In genomic region chr11:65657426-65657825, GRCh38 we compare ENCODE assay signal across 23 cellular contexts. TPM values are rescaled to one million over a fixed set of nuclear protein-coding genes. Genes with fewer than 3 reads are reported as not detected.
DNase-seq lines count a peak whose midpoint lies in the region; ATAC-seq and TF ChIP-seq lines count a peak whose summit lies in the region.
"Had no signal": no experiment of that assay in that cellular context is flagged by ENCODE, and none has a peak within 500 bp of the region (broad histone marks: within the 10 kb centered on the region; RNA-seq: fewer than 3 reads in every experiment).

No MANE protein-coding gene starts in this region.

- peaks cover 49% of the 10 kb centered on the region for H3K36me3 Mint-ChIP-seq in T-cell
- peaks cover 98% of the 10 kb centered on the region for H3K36me3 Mint-ChIP-seq in dendritic cell treated with granulocyte-macrophage colony-stimulating factor and Interleukin-4, amounts not matched to agents 40 ng/mL and 50 ng/mL, for 4 days (ENCODE audit: low read depth)

- H3K4me2 ChIP-seq in neuronal stem cell (ENCODE audit: insufficient read depth, low read length, poor library complexity, severe bottlenecking), result no peak overlapping the region
- H3K4me2 ChIP-seq in OCI-LY7 (ENCODE audit: low read length), result no peak overlapping the region
- H3K4me2 ChIP-seq: A549 had no signal

- H3K9me3 ChIP-seq in neuronal stem cell (replicated peaks in 1 of 2; ENCODE audit: control insufficient read depth in 2 of 2, insufficient read depth in 1 of 2, low read depth in 1 of 2, low read length in 2 of 2) (peaks cover 0 to 2% of the 10 kb centered on the region in 2 donors), OCI-LY7 (ENCODE audit: low read length) (no peaks in the 10 kb centered on the region), testis (no peaks in the 10 kb centered on the region)
- H3K9me3 ChIP-seq: A549, colonic mucosa, sigmoid colon had no signal

- H2BK12ac ChIP-seq in neuronal stem cell (ENCODE audit: low read length), result no peak overlapping the region

- H3K23ac ChIP-seq in neuronal stem cell (ENCODE audit: low read depth, low read length, poor library complexity), result no peak overlapping the region

- intact Hi-C loops in dendritic cell treated with granulocyte-macrophage colony-stimulating factor and Interleukin-4, amounts not matched to agents 40 ng/mL and 50 ng/mL, for 4 days (cut with micrococcal nuclease), result no loop called here
- intact Hi-C loops in OCI-LY7 (cut with micrococcal nuclease; ENCODE audit: unreplicated experiment) (no loop called here), testis (cut with DNase I; ENCODE audit: low total_unique reads) (no loop called here)

- CTCF ChIA-PET in T-cell (lab: Charles Lee) (no interaction called here), OCI-LY7 (lab: Charles Lee; ENCODE audit: unreplicated experiment) (no interaction called here)

- no peak overlapping the region for H2BK5ac ChIP-seq in neuronal stem cell (ENCODE audit: low read length)

- peak overlapping the region; percentile 8 to 31 for H3K27ac Mint-ChIP-seq in T-cell
- H3K27ac Mint-ChIP-seq in dendritic cell treated with granulocyte-macrophage colony-stimulating factor and Interleukin-4, amounts not matched to agents 40 ng/mL and 50 ng/mL, for 4 days, result peak overlapping the region; percentile 16
- H3K27ac Mint-ChIP-seq: progenitor cell of endocrine pancreas had no signal

- H4K20me1 ChIP-seq in OCI-LY7 (ENCODE audit: insufficient read depth, low read length), result peaks cover 11% of the 10 kb centered on the region; the same call in 1 of the 2 replicates

- no peak for TF ChIP-seq POLR2A in erythroblast (IDR thresholded peaks at IDR 0.05; ENCODE audit: low read length)
- no peak for TF ChIP-seq POLR2A in testis (IDR thresholded peaks at IDR 0.05)

- no peak for ATAC-seq in T-cell (replicated peaks in 1 of 4)
- ATAC-seq: A549, left colon had no signal

- peak; percentile 52 for DNase-seq in activated CD8-positive, alpha-beta memory T cell treated with anti-CD3 and anti-CD28 coated beads for 24 hours
- DNase-seq in activated CD8-positive, alpha-beta memory T cell treated with anti-CD3 and anti-CD28 coated beads, Interleukin-2, amount 50 U/mL, for 48 hours, result no peak
- DNase-seq in T-cell (no peak), neuronal stem cell (ENCODE audit: low spot score) (no peak), erythroblast (lab: John Stamatoyannopoulos, UW) (no peak), OCI-LY7 (ENCODE audit: low spot score) (no peak), testis (no peak)
- DNase-seq: activated CD8-positive, alpha-beta memory T cell treated with anti-CD3 and anti-CD28 coated beads, Interleukin-2, amount 50 U/mL, for 4 hours; brain microvascular endothelial cell; colonic mucosa; EL; glutamatergic neuron; left colon; NCI-H1092; NCI-H2081; NCI-H345; NCI-H774; stimulated activated CD8-positive, alpha-beta memory T cell treated with anti-CD3 and anti-CD28 coated beads, Interleukin-4, amount 100 ng/mL, for 48 hours had no signal

- TF ChIP-seq CTCF in OCI-LY7 (conservative IDR thresholded peaks at IDR 0.05; ENCODE audit: low read length), result no peak
- no peak for TF ChIP-seq CTCF in testis (IDR thresholded peaks at IDR 0.05)

- H3K79me1 ChIP-seq in neuronal stem cell (ENCODE audit: low read depth, low read length), result peaks cover 6% of the 10 kb centered on the region

- H3K4me3 Mint-ChIP-seq in T-cell, result no peak overlapping the region
- no peak overlapping the region for H3K4me3 Mint-ChIP-seq in dendritic cell treated with granulocyte-macrophage colony-stimulating factor and Interleukin-4, amounts not matched to agents 40 ng/mL and 50 ng/mL, for 4 days

- H3K79me2 ChIP-seq in OCI-LY7 (ENCODE audit: insufficient read depth, low read depth, low read length), result peaks cover 18% of the 10 kb centered on the region

- H3K27ac ChIP-seq in neuronal stem cell (replicated peaks; ENCODE audit: low read length) (no peak overlapping the region), OCI-LY7 (ENCODE audit: low read depth, low read length, poor library complexity, severe bottlenecking) (no peak overlapping the region), testis (no peak overlapping the region)
- H3K27ac ChIP-seq: A549, brain microvascular endothelial cell, colonic mucosa, sigmoid colon had no signal

- no peak overlapping the region for H3K4ac ChIP-seq in neuronal stem cell (ENCODE audit: low read length)

- H3K9me2 ChIP-seq in OCI-LY7 (ENCODE audit: insufficient read depth, low read length), result no peaks in the 10 kb centered on the region

- H3K4me1 ChIP-seq in neuronal stem cell (ENCODE audit: control insufficient read depth in 2 of 2, insufficient read depth in 1 of 2, low read depth in 1 of 2, low read length in 2 of 2), result peaks cover 12 to 13% of the 10 kb centered on the region in 2 donors
- H3K4me1 ChIP-seq in OCI-LY7 (ENCODE audit: insufficient read depth, low read length, poor library complexity, severe bottlenecking), result peaks cover 21% of the 10 kb centered on the region
- H3K4me1 ChIP-seq in testis, result peaks cover 23% of the 10 kb centered on the region

- H2BK15ac ChIP-seq in neuronal stem cell (ENCODE audit: low read length), result no peak overlapping the region

- no CpG with 5 or more reads among the region's 7 CpGs for WGBS in neuronal stem cell (ENCODE audit: extremely low coverage in 2 of 2, insufficient read length in 2 of 2, insufficient replicate concordance in 1 of 2), 2 donors
- WGBS in testis, 2 donors, result 88 to 93% methylated on average over 7 of the region's 7 CpGs

- no peak overlapping the region for H4K91ac ChIP-seq in neuronal stem cell (ENCODE audit: low read depth, low read length, poor library complexity)

- no peak overlapping the region for H2AK5ac ChIP-seq in neuronal stem cell (ENCODE audit: low read depth, low read length)

- no peak overlapping the region for H3K18ac ChIP-seq in neuronal stem cell (ENCODE audit: low read length)

- H3K27me3 ChIP-seq in neuronal stem cell (ENCODE audit: control insufficient read depth in 3 of 3, insufficient read depth in 3 of 3, low read depth in 1 of 3, low read length in 3 of 3), result no peaks in the 10 kb centered on the region
- H3K27me3 ChIP-seq in testis, result no peaks in the 10 kb centered on the region
- H3K27me3 ChIP-seq: brain microvascular endothelial cell, colonic mucosa, sigmoid colon had no signal

- POLR2A ChIA-PET in T-cell (lab: Charles Lee), result interaction anchor here (0.5 to 1.4 kb wide), 4 partner anchors 17 to 574 kb away, joined by 3 to 6 read pairs (median 4); partner anchors contain the start of gene CDCA5 (in 1 of the 2)
- POLR2A ChIA-PET in OCI-LY7 (lab: Charles Lee), result interaction anchor here (1.3 kb wide), 1 partner anchor 54 kb away, joined by 4 read pairs; the partner anchor contains the start of gene KAT5

- BruUV-seq in OCI-LY7 (replicated peaks; lab: Mats Ljungman, UMichigan), result no TSS peak

- H3K36me3 ChIP-seq in neuronal stem cell (replicated peaks in 1 of 2; ENCODE audit: control insufficient read depth in 2 of 2, insufficient read depth in 2 of 2, low read length in 2 of 2) (peaks cover 53 to 82% of the 10 kb centered on the region in 2 donors), OCI-LY7 (ENCODE audit: insufficient read depth, low read length) (peaks cover 89% of the 10 kb centered on the region), testis (ENCODE audit: low read depth, missing control alignments) (no peaks in the 10 kb centered on the region)

- H2BK120ac ChIP-seq in neuronal stem cell (ENCODE audit: low read depth, low read length), result no peak overlapping the region

- no peak overlapping the region for H3K14ac ChIP-seq in neuronal stem cell (ENCODE audit: low read length)

- H3K4me3 ChIP-seq in neuronal stem cell (ENCODE audit: low read length in 2 of 2), result peak overlapping the region in 1 of 2 donors; percentile 22
- H3K4me3 ChIP-seq in OCI-LY7 (ENCODE audit: low read depth, low read length, poor library complexity, severe bottlenecking), result no peak overlapping the region
- no peak overlapping the region for H3K4me3 ChIP-seq in testis
- H3K4me3 ChIP-seq: A549, colonic mucosa, sigmoid colon had no signal

- H3K27me3 Mint-ChIP-seq in T-cell, result no peaks in the 10 kb centered on the region
- H3K27me3 Mint-ChIP-seq in dendritic cell treated with granulocyte-macrophage colony-stimulating factor and Interleukin-4, amounts not matched to agents 40 ng/mL and 50 ng/mL, for 4 days, result no peaks in the 10 kb centered on the region
- H3K27me3 Mint-ChIP-seq: progenitor cell of endocrine pancreas had no signal

- H3K9ac ChIP-seq in neuronal stem cell (ENCODE audit: low read depth, low read length, poor library complexity), result peak overlapping the region; percentile 12

- no peaks in the 10 kb centered on the region for H3K9me3 Mint-ChIP-seq in T-cell
- H3K9me3 Mint-ChIP-seq in dendritic cell treated with granulocyte-macrophage colony-stimulating factor and Interleukin-4, amounts not matched to agents 40 ng/mL and 50 ng/mL, for 4 days, result no peaks in the 10 kb centered on the region
- H3K9me3 Mint-ChIP-seq: nephron had no signal

- no peak overlapping the region for H2AFZ ChIP-seq in neuronal stem cell (ENCODE audit: low read length)
- no peak overlapping the region for H2AFZ ChIP-seq in OCI-LY7 (ENCODE audit: low read length)

- no peak overlapping the region for H4K8ac ChIP-seq in neuronal stem cell (ENCODE audit: low read depth, low read length)

- peaks cover 66 to 68% (median 67%) of the 10 kb centered on the region in 3 donors for H3K4me1 Mint-ChIP-seq in T-cell
- peaks cover 79% of the 10 kb centered on the region for H3K4me1 Mint-ChIP-seq in dendritic cell treated with granulocyte-macrophage colony-stimulating factor and Interleukin-4, amounts not matched to agents 40 ng/mL and 50 ng/mL, for 4 days (ENCODE audit: low read depth)

RNA-seq across cellular contexts. Expression of gene RELA, which starts 5.3 kb away (rescaled TPM):
- total RNA-seq in T-cell, result 100 to 1,000 TPM; 155 to 302 (median 172) TPM
- 26.0 TPM for polyA plus RNA-seq in neuronal stem cell (2013, experiment 1 of 2)
- 24.2 TPM for polyA plus RNA-seq in neuronal stem cell (2013, experiment 2 of 2)
- total RNA-seq in OCI-LY7 (2014; rRNA removed; shearing (Covaris generic)), result 40.4 and 48.0 TPM in 2 replicates
- 78.9 and 82.5 TPM in 2 replicates for total RNA-seq in OCI-LY7 (2022)
- 10 to 100 TPM; 64.9 to 82.0 TPM for total RNA-seq in testis
- 47.5 TPM for polyA plus RNA-seq in testis (ENCODE audit: insufficient read depth, low read depth, low replicate concordance)

RNA-seq across cellular contexts. Expression of gene SIPA1, which starts 19.5 kb away (rescaled TPM):
- 100 to 1,000 TPM; 179 to 285 (median 200) TPM for total RNA-seq in T-cell
- 13.1 TPM for polyA plus RNA-seq in neuronal stem cell (2013, experiment 1 of 2)
- 15.5 TPM for polyA plus RNA-seq in neuronal stem cell (2013, experiment 2 of 2)
- total RNA-seq in OCI-LY7 (2014; rRNA removed; shearing (Covaris generic)), result 57.6 and 95.4 TPM in 2 replicates
- total RNA-seq in OCI-LY7 (2022), result 156 and 160 TPM in 2 replicates
- 10 to 100 TPM; 15.2 to 23.5 TPM for total RNA-seq in testis
- 29.0 TPM for polyA plus RNA-seq in testis (ENCODE audit: insufficient read depth, low read depth, low replicate concordance)

RNA-seq across cellular contexts. Expression of gene PCNX3, which starts 41.9 kb away (rescaled TPM):
- total RNA-seq in T-cell (10 to 100 TPM; 54.2 to 74.7 (median 66.8) TPM), OCI-LY7 (2022) (66.7 and 70.7 TPM in 2 replicates), testis (10 to 100 TPM; 78.4 to 87.6 TPM)
- polyA plus RNA-seq in neuronal stem cell (2013, experiment 1 of 2), result 11.7 TPM
- 11.4 TPM for polyA plus RNA-seq in neuronal stem cell (2013, experiment 2 of 2)
- total RNA-seq in OCI-LY7 (2014; rRNA removed; shearing (Covaris generic)), result 29.9 and 36.2 TPM in 2 replicates
- 61.4 TPM for polyA plus RNA-seq in testis (ENCODE audit: insufficient read depth, low read depth, low replicate concordance)

RNA-seq across cellular contexts. Expression of gene MAP3K11, which starts 43.4 kb away (rescaled TPM):
- total RNA-seq in T-cell (100 to 1,000 TPM in 2 of 5 donors, 10 to 100 TPM in 3; 60.8 to 110 (median 84.0) TPM), OCI-LY7 (2022) (50.6 and 53.2 TPM in 2 replicates), testis (10 to 100 TPM; 68.4 to 75.7 TPM)
- polyA plus RNA-seq in neuronal stem cell (2013, experiment 1 of 2), result 34.0 TPM
- polyA plus RNA-seq in neuronal stem cell (2013, experiment 2 of 2), result 32.6 TPM
- total RNA-seq in OCI-LY7 (2014; rRNA removed; shearing (Covaris generic)), result 32.0 and 33.4 TPM in 2 replicates
- polyA plus RNA-seq in testis (ENCODE audit: insufficient read depth, low read depth, low replicate concordance), result 40.7 TPM

RNA-seq across cellular contexts. Expression of gene KAT5, which starts 54.6 kb away (rescaled TPM):
- total RNA-seq in T-cell (100 to 1,000 TPM in 4 of 5 donors, 10 to 100 TPM in 1; 99.9 to 111 (median 104) TPM), OCI-LY7 (2022) (79.9 and 82.1 TPM in 2 replicates), testis (100 to 1,000 TPM; 101 to 121 TPM)
- 30.4 TPM for polyA plus RNA-seq in neuronal stem cell (2013, experiment 1 of 2)
- polyA plus RNA-seq in neuronal stem cell (2013, experiment 2 of 2), result 28.5 TPM
- 87.9 and 97.1 TPM in 2 replicates for total RNA-seq in OCI-LY7 (2014; rRNA removed; shearing (Covaris generic))
- 154 TPM for polyA plus RNA-seq in testis (ENCODE audit: insufficient read depth, low read depth, low replicate concordance)
